18 cellular contexts compared by ENCODE assay signal in genomic region chr18:24227976-24228660, GRCh38.
DNase-seq lines count a peak whose midpoint lies in the region; ATAC-seq and TF ChIP-seq lines count a peak whose summit lies in the region.
"Had no signal": no experiment of that assay in that cellular context is flagged by ENCODE, and none has a peak within 500 bp of the region (broad histone marks: within the 10 kb centered on the region; RNA-seq: fewer than 3 reads in every experiment).

No MANE protein-coding gene starts in this region.

- DNase-seq in MCF 10A (ENCODE audit: unreplicated experiment) (peak; percentile 29), breast epithelium (ENCODE audit: low spot score in 2 of 2) (no peak), WTC11 (ENCODE audit: low spot score) (no peak), foreskin keratinocyte (peak in 1 of 2 donors; percentile 77), middle frontal gyrus (ENCODE audit: extremely low spot score, low spot score) (no peak)
- no peak for DNase-seq in activated CD4-positive, alpha-beta T cell treated with anti-CD3 and anti-CD28 coated beads, Interleukin-2, amount 10 ng/mL, durations not matched to agents 7 days and 5 days
- DNase-seq: activated CD4-positive, alpha-beta T cell treated with anti-CD3 and anti-CD28 coated beads, Interleukin-2, amount 50 U/mL, for 1 hour; anterior cingulate cortex; effector CD8-positive, alpha-beta T cell; heart left ventricle; Karpas-422; left ventricle myocardium superior; NCI-H2107; stimulated activated CD4-positive, alpha-beta T cell treated with anti-CD3 and anti-CD28 coated beads, Interleukin-12 subunit alpha, Interleukin-12 subunit beta, amount 100 ng/mL, for 4 hours; T-helper 17 cell had no signal

- H3K4me3 ChIP-seq in breast epithelium, result no peak overlapping the region
- H3K4me3 ChIP-seq: heart left ventricle had no signal

- H3K4me1 Mint-ChIP-seq in MCF 10A (ENCODE audit: insufficient read depth, unreplicated experiment) (peaks cover 21% of the 10 kb centered on the region), WTC11 (peaks cover 41% of the 10 kb centered on the region)
- H3K4me1 Mint-ChIP-seq in activated CD4-positive, alpha-beta T cell treated with anti-CD3 and anti-CD28 coated beads, Interleukin-2, amount 10 ng/mL, durations not matched to agents 7 days and 5 days, result no peaks in the 10 kb centered on the region

- H3K9me3 Mint-ChIP-seq in MCF 10A (ENCODE audit: unreplicated experiment), result no peaks in the 10 kb centered on the region
- no peaks in the 10 kb centered on the region for H3K9me3 Mint-ChIP-seq in WTC11
- no peaks in the 10 kb centered on the region for H3K9me3 Mint-ChIP-seq in activated CD4-positive, alpha-beta T cell treated with anti-CD3 and anti-CD28 coated beads, Interleukin-2, amount 10 ng/mL, durations not matched to agents 7 days and 5 days

- H3K4me1 ChIP-seq in breast epithelium (no peaks in the 10 kb centered on the region), foreskin keratinocyte (no peaks in the 10 kb centered on the region)

- no peak for TF ChIP-seq POLR2A in breast epithelium (IDR thresholded peaks at IDR 0.05)

- no TSS peak for BruUV-seq in MCF 10A (replicated peaks; lab: Mats Ljungman, UMichigan)

- no peak for TF ChIP-seq CTCF in MCF 10A (IDR thresholded peaks at IDR 0.05; ENCODE audit: unreplicated experiment)
- TF ChIP-seq CTCF in breast epithelium (IDR thresholded peaks at IDR 0.05), result no peak
- TF ChIP-seq CTCF in WTC11 (IDR thresholded peaks at IDR 0.05), result no peak
- no peak for TF ChIP-seq CTCF in foreskin keratinocyte (conservative IDR thresholded peaks at IDR 0.05)

- H3K27ac Mint-ChIP-seq in MCF 10A (ENCODE audit: low read depth, unreplicated experiment) (no peak overlapping the region), WTC11 (no peak overlapping the region; the same call in 1 of the 2 replicates)
- no peak overlapping the region for H3K27ac Mint-ChIP-seq in activated CD4-positive, alpha-beta T cell treated with anti-CD3 and anti-CD28 coated beads, Interleukin-2, amount 10 ng/mL, durations not matched to agents 7 days and 5 days
- H3K27ac Mint-ChIP-seq: T-helper 17 cell had no signal

- H3K36me3 ChIP-seq in breast epithelium, result no peaks in the 10 kb centered on the region

- H3K4me3 Mint-ChIP-seq in MCF 10A (ENCODE audit: unreplicated experiment) (no peak overlapping the region), WTC11 (no peak overlapping the region)
- H3K4me3 Mint-ChIP-seq in activated CD4-positive, alpha-beta T cell treated with anti-CD3 and anti-CD28 coated beads, Interleukin-2, amount 10 ng/mL, durations not matched to agents 7 days and 5 days, result no peak overlapping the region
- H3K4me3 Mint-ChIP-seq: T-helper 17 cell had no signal

- intact Hi-C loops in MCF 10A (cut with micrococcal nuclease) (no loop called here), breast epithelium (cut with DNase I; ENCODE audit: low total_unique reads) (no loop called here)

- H3K27ac ChIP-seq in breast epithelium, result no peak overlapping the region
- no peak overlapping the region for H3K27ac ChIP-seq in foreskin keratinocyte
- H3K27ac ChIP-seq: 22Rv1 had no signal

- H3K27me3 ChIP-seq in breast epithelium (no peaks in the 10 kb centered on the region), foreskin keratinocyte (no peaks in the 10 kb centered on the region)
- H3K27me3 ChIP-seq: heart left ventricle had no signal

- CTCF ChIA-PET in MCF 10A (lab: Yijun Ruan, JAX), result no interaction called here
- CTCF ChIA-PET in WTC11 (lab: Charles Lee), result no interaction called here
- CTCF ChIA-PET in activated CD4-positive, alpha-beta T cell treated with anti-CD3 and anti-CD28 coated beads, Interleukin-2, amount 10 ng/mL, durations not matched to agents 7 days and 5 days (lab: Charles Lee), result no interaction called here

- H3K27me3 Mint-ChIP-seq in MCF 10A (ENCODE audit: insufficient read depth, unreplicated experiment), result no peaks in the 10 kb centered on the region
- no peaks in the 10 kb centered on the region for H3K27me3 Mint-ChIP-seq in WTC11 (ENCODE audit: low read depth)
- peaks cover 6% of the 10 kb centered on the region for H3K27me3 Mint-ChIP-seq in activated CD4-positive, alpha-beta T cell treated with anti-CD3 and anti-CD28 coated beads, Interleukin-2, amount 10 ng/mL, durations not matched to agents 7 days and 5 days

- H3K9me3 ChIP-seq in breast epithelium, result no peaks in the 10 kb centered on the region
- H3K9me3 ChIP-seq: heart left ventricle had no signal

- H3K36me3 Mint-ChIP-seq in MCF 10A (ENCODE audit: insufficient read depth, unreplicated experiment) (no peaks in the 10 kb centered on the region), WTC11 (peaks cover 11% of the 10 kb centered on the region; the same call in 1 of the 2 replicates)
- H3K36me3 Mint-ChIP-seq in activated CD4-positive, alpha-beta T cell treated with anti-CD3 and anti-CD28 coated beads, Interleukin-2, amount 10 ng/mL, durations not matched to agents 7 days and 5 days (ENCODE audit: low read depth), result no peaks in the 10 kb centered on the region

- POLR2A ChIA-PET in MCF 10A (lab: Yijun Ruan, JAX) (no interaction called here), WTC11 (lab: Charles Lee) (no interaction called here)
- POLR2A ChIA-PET in activated CD4-positive, alpha-beta T cell treated with anti-CD3 and anti-CD28 coated beads, Interleukin-2, amount 10 ng/mL, durations not matched to agents 7 days and 5 days (lab: Charles Lee), result no interaction called here

- ATAC-seq in WTC11 (peak; percentile 51; the same call in 1 of the 2 replicates), foreskin keratinocyte (peak; percentile 74), GM18858 (IDR thresholded peaks at IDR 0.05; ENCODE audit: unreplicated experiment) (no peak), HG03196 (IDR thresholded peaks at IDR 0.05; ENCODE audit: unreplicated experiment) (no peak)
- ATAC-seq: left ventricle myocardium superior, T-helper 17 cell had no signal

TF ChIP-seq in WTC11, 78 proteins besides CTCF, POLR2A, EP300 and RAD21:
- TF ChIP-seq ZNF416 (CRISPR knock-in tag; IDR thresholded peaks at IDR 0.05), result no peak
- TF ChIP-seq E2F1 (CRISPR knock-in tag; IDR thresholded peaks at IDR 0.05), result no peak
- no peak for TF ChIP-seq SMAD4 (CRISPR knock-in tag; IDR thresholded peaks at IDR 0.05)
- TF ChIP-seq ZNF425 (CRISPR knock-in tag; conservative IDR thresholded peaks at IDR 0.05), result no peak

Comparison
In these comparisons a context has a peak if more than half of its experiments do, and no peak if none do; other contexts are left out.
1. ATAC-seq: peak in WTC11 (single experiment) and foreskin keratinocyte (single experiment); none in GM18858 (single experiment) and HG03196 (single experiment).